In the genomic region with DNA sequence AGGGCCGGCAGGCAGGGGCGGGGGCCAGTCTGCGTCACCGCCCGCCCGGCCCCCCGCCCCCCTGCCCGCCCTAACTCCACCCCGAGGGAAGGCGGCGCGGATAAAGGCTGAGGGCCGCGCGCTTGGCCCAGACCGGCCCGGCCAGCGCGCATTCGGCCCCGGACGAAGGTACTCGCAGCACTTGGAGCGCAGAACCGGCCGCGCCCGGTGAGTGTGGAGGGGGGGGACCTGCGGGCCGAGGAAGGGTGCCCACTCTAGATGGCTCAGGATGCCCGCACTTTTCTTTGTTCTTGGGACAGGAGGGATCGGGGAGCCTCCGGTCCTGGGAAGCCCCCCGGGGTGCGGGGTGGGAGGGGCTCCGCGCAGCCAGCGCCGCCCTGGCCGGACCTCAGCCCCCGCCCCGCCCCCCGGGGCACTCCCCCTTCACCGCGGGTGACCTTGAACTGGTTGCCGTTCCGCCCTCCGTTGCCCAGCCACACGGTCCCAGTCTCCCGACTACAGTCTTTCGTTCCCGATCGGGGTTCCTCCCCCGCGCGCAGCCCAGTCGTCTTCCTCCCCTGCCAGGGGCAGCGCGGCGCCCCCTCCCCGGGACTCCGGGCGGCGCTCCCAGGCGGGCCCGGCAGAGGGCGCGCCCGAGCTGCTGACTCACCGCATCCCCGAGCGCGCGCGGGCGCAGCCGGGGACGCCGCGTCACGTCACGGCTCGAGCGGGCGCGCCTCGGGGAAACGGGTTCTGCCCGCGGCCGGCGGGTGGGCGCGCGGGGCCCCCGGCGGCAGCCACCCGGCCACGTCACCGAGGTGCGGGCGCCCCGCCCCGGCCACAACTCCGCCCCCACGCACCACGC, we compare ENCODE assay signal across 2 cellular contexts.
A peak's percentile ranks its signal among the peaks of the same experiment; 100 is the strongest.
TF ChIP-seq lines count a peak whose summit lies in the region.

TSS of gene MIDN (plus strand) at position 130 of the 844 bp plus-strand sequence. CDS start 1,714 bp downstream, outside the sequence.

TF ChIP-seq in HEK293, 187 proteins besides CTCF, POLR2A, EP300 and RAD21 (continued from another document and continues in another):
- TF ChIP-seq ATF2 (tag by site-specific recombination; IDR thresholded peaks at IDR 0.05; ENCODE audit: low read depth) (no peak), PRDM10 (tag by site-specific recombination; IDR thresholded peaks at IDR 0.05) (no peak), KLF16 (tag by site-specific recombination; IDR thresholded peaks at IDR 0.05) (peak; percentile 90), ZNF146 (tag by site-specific recombination; IDR thresholded peaks at IDR 0.05) (no peak), ZNF624 (tag by site-specific recombination; IDR thresholded peaks at IDR 0.05) (no peak), ZNF585B (tag by site-specific recombination; IDR thresholded peaks at IDR 0.05) (no peak), ZNF221 (tag by site-specific recombination; IDR thresholded peaks at IDR 0.05; ENCODE audit: borderline replicate concordance) (no peak), MEIS1 (CRISPR knock-in tag; IDR thresholded peaks at IDR 0.05; ENCODE audit: borderline replicate concordance) (no peak), ZNF558 (tag by site-specific recombination; IDR thresholded peaks at IDR 0.05) (no peak), ZFP41 (tag by site-specific recombination; IDR thresholded peaks at IDR 0.05; ENCODE audit: borderline replicate concordance) (no peak), SP7 (tag by site-specific recombination; IDR thresholded peaks at IDR 0.05) (peak; percentile 71), ZNF394 (tag by site-specific recombination; IDR thresholded peaks at IDR 0.05; ENCODE audit: borderline replicate concordance) (peak; percentile 41; the same call in 1 of the 2 replicates), SCRT1 (tag by site-specific recombination; IDR thresholded peaks at IDR 0.05; ENCODE audit: borderline replicate concordance) (no peak), REPIN1 (tag by site-specific recombination; IDR thresholded peaks at IDR 0.05; ENCODE audit: low read depth) (no peak; the same call in 1 of the 2 replicates)
- TF ChIP-seq, protein P1, sequence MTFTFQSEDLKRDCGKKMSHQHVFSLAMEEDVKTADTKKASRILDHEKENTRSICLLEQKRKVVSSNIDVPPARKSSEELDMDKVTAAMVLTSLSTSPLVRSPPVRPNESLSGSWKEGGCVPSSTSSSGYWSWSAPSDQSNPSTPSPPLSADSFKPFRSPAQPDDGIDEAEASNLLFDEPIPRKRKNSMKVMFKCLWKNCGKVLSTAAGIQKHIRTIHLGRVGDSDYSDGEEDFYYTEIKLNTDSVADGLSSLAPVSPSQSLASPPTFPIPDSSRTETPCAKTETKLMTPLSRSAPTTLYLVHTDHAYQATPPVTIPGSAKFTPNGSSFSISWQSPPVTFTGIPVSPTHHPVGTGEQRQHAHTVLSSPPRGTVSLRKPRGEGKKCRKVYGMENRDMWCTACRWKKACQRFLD (tag by site-specific recombination; IDR thresholded peaks at IDR 0.05): no peak
- TF ChIP-seq, protein P2, sequence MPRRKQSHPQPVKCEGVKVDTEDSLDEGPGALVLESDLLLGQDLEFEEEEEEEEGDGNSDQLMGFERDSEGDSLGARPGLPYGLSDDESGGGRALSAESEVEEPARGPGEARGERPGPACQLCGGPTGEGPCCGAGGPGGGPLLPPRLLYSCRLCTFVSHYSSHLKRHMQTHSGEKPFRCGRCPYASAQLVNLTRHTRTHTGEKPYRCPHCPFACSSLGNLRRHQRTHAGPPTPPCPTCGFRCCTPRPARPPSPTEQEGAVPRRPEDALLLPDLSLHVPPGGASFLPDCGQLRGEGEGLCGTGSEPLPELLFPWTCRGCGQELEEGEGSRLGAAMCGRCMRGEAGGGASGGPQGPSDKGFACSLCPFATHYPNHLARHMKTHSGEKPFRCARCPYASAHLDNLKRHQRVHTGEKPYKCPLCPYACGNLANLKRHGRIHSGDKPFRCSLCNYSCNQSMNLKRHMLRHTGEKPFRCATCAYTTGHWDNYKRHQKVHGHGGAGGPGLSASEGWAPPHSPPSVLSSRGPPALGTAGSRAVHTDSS (tag by site-specific recombination; IDR thresholded peaks at IDR 0.05): peak; percentile 21; the same call in 1 of the 2 replicates

TF ChIP-seq in WTC11, 78 proteins besides CTCF, POLR2A, EP300 and RAD21 (continued from another document and continues in another):
- TF ChIP-seq KAT7 (CRISPR knock-in tag; IDR thresholded peaks at IDR 0.05; ENCODE audit: borderline replicate concordance) (no peak; the same call in 1 of the 2 replicates), CBFB (CRISPR knock-in tag; IDR thresholded peaks at IDR 0.05; ENCODE audit: low read depth) (no peak), EMX1 (CRISPR knock-in tag; IDR thresholded peaks at IDR 0.05) (peak; percentile 78; the same call in 1 of the 2 replicates), ZNF396 (CRISPR knock-in tag; IDR thresholded peaks at IDR 0.05; ENCODE audit: borderline replicate concordance) (no peak), SP1 (CRISPR knock-in tag; conservative IDR thresholded peaks at IDR 0.05) (no peak), ZNF219 (CRISPR knock-in tag; IDR thresholded peaks at IDR 0.05; ENCODE audit: borderline replicate concordance) (no peak), NFYB (CRISPR knock-in tag; conservative IDR thresholded peaks at IDR 0.05; ENCODE audit: low read depth) (no peak), FOXP4 (CRISPR knock-in tag; IDR thresholded peaks at IDR 0.05) (0 out of 2 replicates have a peak, but pooled peaks have one; percentile 12), FOXK1 (CRISPR knock-in tag; IDR thresholded peaks at IDR 0.05) (no peak; the same call in 1 of the 2 replicates), NR2C2 (CRISPR knock-in tag; IDR thresholded peaks at IDR 0.05) (no peak), JAZF1 (CRISPR knock-in tag; IDR thresholded peaks at IDR 0.05) (no peak), NFATC4 (CRISPR knock-in tag; IDR thresholded peaks at IDR 0.05) (no peak), AR (CRISPR knock-in tag; IDR thresholded peaks at IDR 0.05) (no peak), TEAD4 (CRISPR knock-in tag; IDR thresholded peaks at IDR 0.05) (no peak), ZBTB21 (CRISPR knock-in tag; IDR thresholded peaks at IDR 0.05; ENCODE audit: borderline replicate concordance) (no peak), ZNF423 (CRISPR knock-in tag; IDR thresholded peaks at IDR 0.05) (peak; percentile 25; the same call in 1 of the 2 replicates), HMGXB4 (CRISPR knock-in tag; IDR thresholded peaks at IDR 0.05) (peak; percentile 47; the same call in 1 of the 2 replicates), IRF2 (CRISPR knock-in tag; IDR thresholded peaks at IDR 0.05; ENCODE audit: borderline replicate concordance, low read depth) (no peak), TEAD1 (CRISPR knock-in tag; IDR thresholded peaks at IDR 0.05) (no peak), SMAD4 (CRISPR knock-in tag; IDR thresholded peaks at IDR 0.05) (no peak)
- TF ChIP-seq, protein P3, sequence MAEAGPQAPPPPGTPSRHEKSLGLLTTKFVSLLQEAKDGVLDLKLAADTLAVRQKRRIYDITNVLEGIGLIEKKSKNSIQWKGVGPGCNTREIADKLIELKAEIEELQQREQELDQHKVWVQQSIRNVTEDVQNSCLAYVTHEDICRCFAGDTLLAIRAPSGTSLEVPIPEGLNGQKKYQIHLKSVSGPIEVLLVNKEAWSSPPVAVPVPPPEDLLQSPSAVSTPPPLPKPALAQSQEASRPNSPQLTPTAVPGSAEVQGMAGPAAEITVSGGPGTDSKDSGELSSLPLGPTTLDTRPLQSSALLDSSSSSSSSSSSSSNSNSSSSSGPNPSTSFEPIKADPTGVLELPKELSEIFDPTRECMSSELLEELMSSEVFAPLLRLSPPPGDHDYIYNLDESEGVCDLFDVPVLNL (CRISPR knock-in tag; IDR thresholded peaks at IDR 0.05; ENCODE audit: borderline replicate concordance, low read depth): no peak
- TF ChIP-seq, protein P4, sequence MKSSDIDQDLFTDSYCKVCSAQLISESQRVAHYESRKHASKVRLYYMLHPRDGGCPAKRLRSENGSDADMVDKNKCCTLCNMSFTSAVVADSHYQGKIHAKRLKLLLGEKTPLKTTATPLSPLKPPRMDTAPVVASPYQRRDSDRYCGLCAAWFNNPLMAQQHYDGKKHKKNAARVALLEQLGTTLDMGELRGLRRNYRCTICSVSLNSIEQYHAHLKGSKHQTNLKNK (CRISPR knock-in tag; IDR thresholded peaks at IDR 0.05): no peak
- TF ChIP-seq, protein P5, sequence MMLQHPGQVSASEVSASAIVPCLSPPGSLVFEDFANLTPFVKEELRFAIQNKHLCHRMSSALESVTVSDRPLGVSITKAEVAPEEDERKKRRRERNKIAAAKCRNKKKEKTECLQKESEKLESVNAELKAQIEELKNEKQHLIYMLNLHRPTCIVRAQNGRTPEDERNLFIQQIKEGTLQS (CRISPR knock-in tag; conservative IDR thresholded peaks at IDR 0.05): no peak
- TF ChIP-seq, protein P6, sequence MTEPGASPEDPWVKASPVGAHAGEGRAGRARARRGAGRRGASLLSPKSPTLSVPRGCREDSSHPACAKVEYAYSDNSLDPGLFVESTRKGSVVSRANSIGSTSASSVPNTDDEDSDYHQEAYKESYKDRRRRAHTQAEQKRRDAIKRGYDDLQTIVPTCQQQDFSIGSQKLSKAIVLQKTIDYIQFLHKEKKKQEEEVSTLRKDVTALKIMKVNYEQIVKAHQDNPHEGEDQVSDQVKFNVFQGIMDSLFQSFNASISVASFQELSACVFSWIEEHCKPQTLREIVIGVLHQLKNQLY (CRISPR knock-in tag; IDR thresholded peaks at IDR 0.05): no peak
- TF ChIP-seq, protein P7, sequence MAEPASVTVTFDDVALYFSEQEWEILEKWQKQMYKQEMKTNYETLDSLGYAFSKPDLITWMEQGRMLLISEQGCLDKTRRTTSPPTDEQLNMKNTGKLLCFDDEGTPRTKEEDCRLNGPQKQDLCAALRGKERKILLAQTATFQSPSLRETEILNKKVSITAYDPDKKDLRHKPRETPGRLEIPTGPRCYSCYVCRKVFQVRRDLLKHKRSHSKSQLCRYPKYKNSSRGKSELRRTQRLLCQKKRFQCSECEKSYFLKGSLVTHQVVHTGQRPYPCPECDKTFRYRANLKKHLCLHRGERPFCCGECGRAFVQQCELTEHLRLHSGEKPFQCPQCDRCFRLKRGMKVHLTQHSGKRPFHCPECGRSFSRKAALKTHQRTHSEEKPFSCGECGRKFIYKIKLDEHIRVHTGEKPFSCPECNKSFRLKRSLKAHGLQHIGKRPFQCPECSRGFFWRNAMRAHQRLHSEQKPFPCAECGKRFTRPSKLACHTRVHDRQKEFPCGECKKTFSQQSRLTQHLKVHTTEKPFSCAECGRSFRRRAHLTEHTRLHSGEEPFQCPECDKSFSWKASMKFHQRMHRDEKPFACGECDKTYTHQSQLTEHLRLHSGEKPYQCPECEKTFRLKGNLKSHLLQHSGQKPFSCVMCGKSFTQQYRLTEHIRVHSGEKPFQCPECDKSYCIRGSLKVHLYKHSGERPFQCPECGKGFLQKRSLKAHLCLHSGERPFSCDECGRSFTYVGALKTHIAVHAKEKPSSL (CRISPR knock-in tag; conservative IDR thresholded peaks at IDR 0.05): no peak
- TF ChIP-seq, protein P8, sequence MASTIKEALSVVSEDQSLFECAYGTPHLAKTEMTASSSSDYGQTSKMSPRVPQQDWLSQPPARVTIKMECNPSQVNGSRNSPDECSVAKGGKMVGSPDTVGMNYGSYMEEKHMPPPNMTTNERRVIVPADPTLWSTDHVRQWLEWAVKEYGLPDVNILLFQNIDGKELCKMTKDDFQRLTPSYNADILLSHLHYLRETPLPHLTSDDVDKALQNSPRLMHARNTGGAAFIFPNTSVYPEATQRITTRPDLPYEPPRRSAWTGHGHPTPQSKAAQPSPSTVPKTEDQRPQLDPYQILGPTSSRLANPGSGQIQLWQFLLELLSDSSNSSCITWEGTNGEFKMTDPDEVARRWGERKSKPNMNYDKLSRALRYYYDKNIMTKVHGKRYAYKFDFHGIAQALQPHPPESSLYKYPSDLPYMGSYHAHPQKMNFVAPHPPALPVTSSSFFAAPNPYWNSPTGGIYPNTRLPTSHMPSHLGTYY (CRISPR knock-in tag; IDR thresholded peaks at IDR 0.05): no peak
